Comparison of ENCODE assay signal across 11 cellular contexts in genomic region chr17:80673152-80673920, GRCh38.
DNase-seq lines count a peak whose midpoint lies in the region; ATAC-seq, FAIRE-seq and TF ChIP-seq lines count a peak whose summit lies in the region.
"Had no signal": no experiment of that assay in that cellular context is flagged by ENCODE, and none has a peak within 500 bp of the region (broad histone marks: within the 10 kb centered on the region; RNA-seq: fewer than 3 reads in every experiment).

No MANE protein-coding gene starts in this region.

- 74% methylated on average over 14 of the region's 14 CpGs for WGBS in GM12878 (ENCODE audit: insufficient coverage, insufficient replicate concordance, low lambda C conversion rate, missing lambda C conversion rate)

- H3K27me3 Mint-ChIP-seq in activated CD4-positive, alpha-beta memory T cell treated with anti-CD3 and anti-CD28 coated beads for 36 hours: no peaks in the 10 kb centered on the region
- no peaks in the 10 kb centered on the region for H3K27me3 Mint-ChIP-seq in activated CD4-positive, alpha-beta memory T cell treated with anti-CD3 and anti-CD28 coated beads, Interleukin-2, amount 10 ng/mL, durations not matched to agents 7 days and 5 days

- no peak for ATAC-seq in GM12878
- peak; percentile 71 for ATAC-seq in sciatic nerve

- peaks cover 12% of the 10 kb centered on the region for H3K4me1 ChIP-seq in GM12878 (ENCODE audit: control insufficient read depth, insufficient read depth, low read length)

- H3K4me3 Mint-ChIP-seq in activated CD4-positive, alpha-beta memory T cell treated with anti-CD3 and anti-CD28 coated beads for 36 hours: no peak overlapping the region
- H3K4me3 Mint-ChIP-seq in activated CD4-positive, alpha-beta memory T cell treated with anti-CD3 and anti-CD28 coated beads, Interleukin-2, amount 10 ng/mL, durations not matched to agents 7 days and 5 days: no peak overlapping the region
- H3K4me3 Mint-ChIP-seq: mesothelial cell of epicardium had no signal

- intact Hi-C loops in activated CD4-positive, alpha-beta memory T cell treated with anti-CD3 and anti-CD28 coated beads for 36 hours (cut with micrococcal nuclease): loop anchor here (10.0 kb wide), 1 partner anchor 181 kb away; no protein-coding TSS in a partner anchor
- intact Hi-C loops in GM12878 (cut with micrococcal nuclease; ENCODE audit: unreplicated experiment) (no loop called here), sciatic nerve (cut with DNase I) (no loop called here)

- FAIRE-seq in GM12878 (lab: Jason Lieb, UNC): peak; percentile 18

- no peaks in the 10 kb centered on the region for H3K9me3 Mint-ChIP-seq in activated CD4-positive, alpha-beta memory T cell treated with anti-CD3 and anti-CD28 coated beads for 36 hours
- no peaks in the 10 kb centered on the region for H3K9me3 Mint-ChIP-seq in activated CD4-positive, alpha-beta memory T cell treated with anti-CD3 and anti-CD28 coated beads, Interleukin-2, amount 10 ng/mL, durations not matched to agents 7 days and 5 days

- H3K36me3 ChIP-seq in GM12878 (ENCODE audit: control insufficient read depth in 2 of 2, insufficient read depth in 2 of 2, low read length in 1 of 2): peaks cover 0 to 1% of the 10 kb centered on the region in 2 experiments; a peak in 2 of 4 replicates
- H3K36me3 ChIP-seq: right lobe of liver had no signal

- peaks cover 2% of the 10 kb centered on the region for H3K36me3 Mint-ChIP-seq in activated CD4-positive, alpha-beta memory T cell treated with anti-CD3 and anti-CD28 coated beads for 36 hours
- H3K36me3 Mint-ChIP-seq in activated CD4-positive, alpha-beta memory T cell treated with anti-CD3 and anti-CD28 coated beads, Interleukin-2, amount 10 ng/mL, durations not matched to agents 7 days and 5 days (ENCODE audit: low read depth): peaks cover 34% of the 10 kb centered on the region

- POLR2A ChIA-PET in activated CD4-positive, alpha-beta memory T cell treated with anti-CD3 and anti-CD28 coated beads for 36 hours (lab: Charles Lee): no interaction called here
- POLR2A ChIA-PET in activated CD4-positive, alpha-beta memory T cell treated with anti-CD3 and anti-CD28 coated beads, Interleukin-2, amount 10 ng/mL, durations not matched to agents 7 days and 5 days (lab: Charles Lee): no interaction called here
- POLR2A ChIA-PET in GM12878 (lab: Charles Lee): no interaction called here

- no peak for TF ChIP-seq POLR2A in GM12878 (IDR thresholded peaks at IDR 0.05; ENCODE audit: low read depth, low read length)

- CTCF ChIA-PET in activated CD4-positive, alpha-beta memory T cell treated with anti-CD3 and anti-CD28 coated beads for 36 hours (lab: Charles Lee): no interaction called here
- CTCF ChIA-PET in activated CD4-positive, alpha-beta memory T cell treated with anti-CD3 and anti-CD28 coated beads, Interleukin-2, amount 10 ng/mL, durations not matched to agents 7 days and 5 days (lab: Charles Lee): no interaction called here
- CTCF ChIA-PET in GM12878 (lab: Yijun Ruan, JAX): no interaction called here

- no peak overlapping the region for H3K4me2 ChIP-seq in GM12878 (ENCODE audit: control insufficient read depth, insufficient read depth)

- H3K4me3 ChIP-seq in GM12878: no peak overlapping the region
- H3K4me3 ChIP-seq: right lobe of liver had no signal

- SMC1A ChIA-PET in GM12878 (lab: Charles Lee; ENCODE audit: uncharacterized antibody, unreplicated experiment): no interaction called here

- no peak for TF ChIP-seq EP300 in GM12878 (IDR thresholded peaks at IDR 0.05; ENCODE audit: borderline replicate concordance in 1 of 2, control insufficient read depth in 1 of 2, low read depth in 2 of 2, low read length in 2 of 2)

- H3K79me2 ChIP-seq in GM12878 (ENCODE audit: control insufficient read depth, insufficient read depth, low read length): no peaks in the 10 kb centered on the region

- RAD21 ChIA-PET in GM12878 (lab: Charles Lee; ENCODE audit: unreplicated experiment): no interaction called here

- H3K27ac ChIP-seq in GM12878 (ENCODE audit: control insufficient read depth, insufficient read depth): no peak overlapping the region
- H3K27ac ChIP-seq: right lobe of liver had no signal

- peaks cover 50% of the 10 kb centered on the region for H3K4me1 Mint-ChIP-seq in activated CD4-positive, alpha-beta memory T cell treated with anti-CD3 and anti-CD28 coated beads for 36 hours (ENCODE audit: low read depth)
- H3K4me1 Mint-ChIP-seq in activated CD4-positive, alpha-beta memory T cell treated with anti-CD3 and anti-CD28 coated beads, Interleukin-2, amount 10 ng/mL, durations not matched to agents 7 days and 5 days: peaks cover 69% of the 10 kb centered on the region

- H3K27me3 ChIP-seq in GM12878 (replicated peaks in 1 of 2; ENCODE audit: control insufficient read depth in 2 of 2, insufficient read depth in 2 of 2, low read length in 1 of 2): no peaks in the 10 kb centered on the region
- H3K27me3 ChIP-seq: right lobe of liver had no signal

- DNase-seq in activated CD4-positive, alpha-beta memory T cell treated with anti-CD3 and anti-CD28 coated beads for 36 hours: peak; percentile 41
- DNase-seq in activated CD4-positive, alpha-beta memory T cell treated with anti-CD3 and anti-CD28 coated beads, Interleukin-2, amount 10 ng/mL, durations not matched to agents 7 days and 5 days: no peak
- DNase-seq in NCI-H2227 treated with DMSO at 0.1 percent for 48 hours (lab: John Stamatoyannopoulos, UW) (peak; percentile 92), GM12878 (ENCODE audit: low read depth, low spot score) (no peak), sciatic nerve (ENCODE audit: low spot score) (no peak), cortex of kidney (lab: John Stamatoyannopoulos, UW) (no peak), epidermal melanocyte (ENCODE audit: insufficient read length, low spot score) (no peak), ecto neural progenitor cell (ENCODE audit: low spot score) (no peak)
- DNase-seq: KBM-7, right lobe of liver had no signal

- no peaks in the 10 kb centered on the region for H3K9me3 ChIP-seq in GM12878 (replicated peaks; ENCODE audit: control insufficient read depth, insufficient read depth, low read length)
- H3K9me3 ChIP-seq: right lobe of liver had no signal

- no peak overlapping the region for H2AFZ ChIP-seq in GM12878 (ENCODE audit: control insufficient read depth, low read depth, low read length)

- TF ChIP-seq RAD21 in GM12878 (IDR thresholded peaks at IDR 0.05; ENCODE audit: insufficient read depth, low read depth, low read length): no peak

- H4K20me1 ChIP-seq in GM12878 (ENCODE audit: control insufficient read depth, insufficient read depth): no peaks in the 10 kb centered on the region

- no TSS peak for BruUV-seq in GM12878 (replicated peaks; lab: Mats Ljungman, UMichigan)

- H3K27ac Mint-ChIP-seq in activated CD4-positive, alpha-beta memory T cell treated with anti-CD3 and anti-CD28 coated beads for 36 hours: peak overlapping the region; percentile 2
- no peak overlapping the region for H3K27ac Mint-ChIP-seq in activated CD4-positive, alpha-beta memory T cell treated with anti-CD3 and anti-CD28 coated beads, Interleukin-2, amount 10 ng/mL, durations not matched to agents 7 days and 5 days
- H3K27ac Mint-ChIP-seq: mesothelial cell of epicardium had no signal

- in situ Hi-C loops in GM12878 (cut with MboI): no loop called here

- H3K9ac ChIP-seq in GM12878 (ENCODE audit: control insufficient read depth, insufficient read depth, low read length): no peak overlapping the region

- no peak for TF ChIP-seq CTCF in GM12878 (IDR thresholded peaks at IDR 0.05 in 2 of 3, conservative IDR thresholded peaks at IDR 0.05 in 1 of 3; ENCODE audit: control insufficient read depth in 2 of 3, extremely low read depth in 1 of 3, insufficient read depth in 1 of 3, low read depth in 3 of 3, low read length in 3 of 3)

TF ChIP-seq in GM12878, 131 proteins besides CTCF, POLR2A, EP300 and RAD21 (continues in another document):
- TF ChIP-seq RUNX3 (IDR thresholded peaks at IDR 0.05; ENCODE audit: low read length): peak; percentile 72
- no peak for TF ChIP-seq CEBPB (IDR thresholded peaks at IDR 0.05; ENCODE audit: borderline replicate concordance in 1 of 2, low read depth in 2 of 2, low read length in 2 of 2)
- peak; percentile 28; the same call in 1 of the 2 replicates for TF ChIP-seq IKZF1 (conservative IDR thresholded peaks at IDR 0.05)
- TF ChIP-seq SPI1 (IDR thresholded peaks at IDR 0.05; ENCODE audit: borderline replicate concordance, insufficient read depth, low read depth, low read length): peak; percentile 48; the same call in 1 of the 2 replicates
- 0 out of 2 replicates have a peak, but pooled peaks have one; percentile 28 for TF ChIP-seq NR2F1 (conservative IDR thresholded peaks at IDR 0.05)
- TF ChIP-seq PBX3 (IDR thresholded peaks at IDR 0.05; ENCODE audit: insufficient replicate concordance, low read depth, low read length): no peak

Comparison
In these comparisons a context has a peak if more than half of its experiments do, and no peak if none do; other contexts are left out.
1. DNase-seq: peak in activated CD4-positive, alpha-beta memory T cell treated with anti-CD3 and anti-CD28 coated beads for 36 hours (single experiment) and NCI-H2227 treated with DMSO at 0.1 percent for 48 hours (single experiment); none in activated CD4-positive, alpha-beta memory T cell treated with anti-CD3 and anti-CD28 coated beads, Interleukin-2, amount 10 ng/mL, durations not matched to agents 7 days and 5 days (single experiment), GM12878 (single experiment), sciatic nerve (single experiment), cortex of kidney (single experiment), epidermal melanocyte (single experiment) and ecto neural progenitor cell (single experiment).